In the genomic region with DNA sequence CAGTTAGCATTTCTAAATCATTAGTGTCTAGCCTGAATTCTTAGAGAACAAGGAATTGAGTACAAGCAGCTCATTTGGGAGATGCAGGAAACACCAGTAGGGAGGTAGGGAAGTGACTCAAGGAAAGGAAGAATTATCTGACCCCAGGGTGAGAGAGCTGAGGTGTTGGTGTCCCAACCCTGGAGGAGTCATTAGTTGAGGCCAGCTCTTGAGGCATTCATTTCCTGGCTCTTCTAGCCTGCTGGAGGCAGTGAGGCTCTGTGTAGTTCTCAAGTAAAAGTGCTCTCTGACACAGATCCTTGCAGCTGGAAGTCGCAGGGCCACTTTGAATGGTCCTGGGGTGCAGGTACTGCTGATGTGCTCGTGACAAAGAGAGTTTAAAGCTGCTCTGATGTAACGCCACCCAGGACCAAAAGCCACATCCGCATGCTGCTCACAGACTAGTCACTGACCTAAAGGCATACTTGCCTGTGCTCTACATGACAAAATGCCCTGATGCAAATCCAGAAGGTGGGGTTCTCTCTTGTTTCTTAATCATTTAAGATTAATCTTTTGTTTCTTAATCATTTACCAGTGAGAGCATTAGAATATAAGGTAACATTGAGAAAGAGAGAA, we compare ENCODE assay signal across 16 cellular contexts.
"Had no signal": no experiment of that assay in that cellular context is flagged by ENCODE, and none has a peak within 500 bp of the region (broad histone marks: within the 10 kb centered on the region; RNA-seq: fewer than 3 reads in every experiment).

No MANE protein-coding gene starts in this region.

- H3K36me3 ChIP-seq: heart left ventricle, left ventricle myocardium inferior, neural progenitor cell, ovary, upper lobe of left lung had no signal

- H3K9me3 ChIP-seq: ovary, upper lobe of left lung had no signal

- H3K27ac Mint-ChIP-seq: activated CD8-positive, alpha-beta T cell treated with anti-CD3 and anti-CD28 coated beads for 36 hours; activated naive CD8-positive, alpha-beta T cell treated with anti-CD3 and anti-CD28 coated beads, Interleukin-2, amount 10 ng/mL, durations not matched to agents 7 days and 5 days; neural progenitor cell had no signal

- H3K27me3 ChIP-seq: heart left ventricle, neural progenitor cell, ovary, upper lobe of left lung had no signal

- H3K4me3 Mint-ChIP-seq: activated CD8-positive, alpha-beta T cell treated with anti-CD3 and anti-CD28 coated beads for 36 hours; activated naive CD8-positive, alpha-beta T cell treated with anti-CD3 and anti-CD28 coated beads, Interleukin-2, amount 10 ng/mL, durations not matched to agents 7 days and 5 days; neural progenitor cell had no signal

- H2AFZ ChIP-seq: neural progenitor cell had no signal

- H3K4me2 ChIP-seq: neural progenitor cell had no signal

- H3K4me1 Mint-ChIP-seq: activated naive CD8-positive, alpha-beta T cell treated with anti-CD3 and anti-CD28 coated beads, Interleukin-2, amount 10 ng/mL, durations not matched to agents 7 days and 5 days had no signal

- H3K4me1 ChIP-seq: heart left ventricle, left ventricle myocardium inferior, neural progenitor cell, upper lobe of left lung had no signal

- H3K27me3 Mint-ChIP-seq: activated CD8-positive, alpha-beta T cell treated with anti-CD3 and anti-CD28 coated beads for 36 hours; activated naive CD8-positive, alpha-beta T cell treated with anti-CD3 and anti-CD28 coated beads, Interleukin-2, amount 10 ng/mL, durations not matched to agents 7 days and 5 days had no signal

- H3K36me3 Mint-ChIP-seq: activated naive CD8-positive, alpha-beta T cell treated with anti-CD3 and anti-CD28 coated beads, Interleukin-2, amount 10 ng/mL, durations not matched to agents 7 days and 5 days; neural progenitor cell had no signal

- ATAC-seq: activated CD8-positive, alpha-beta T cell treated with anti-CD3 and anti-CD28 coated beads for 36 hours; heart left ventricle had no signal

- DNase-seq: activated CD8-positive, alpha-beta memory T cell treated with anti-CD3 and anti-CD28 coated beads, Interleukin-2, amount 50 U/mL, for 4 hours; activated CD8-positive, alpha-beta T cell treated with anti-CD3 and anti-CD28 coated beads for 36 hours; activated naive CD8-positive, alpha-beta T cell treated with anti-CD3 and anti-CD28 coated beads, Interleukin-2, amount 10 ng/mL, durations not matched to agents 7 days and 5 days; aorta; heart left ventricle; left ventricle myocardium inferior; mesenchymal stem cell; ovary; stimulated activated CD4-positive, alpha-beta T cell treated with anti-CD3 and anti-CD28 coated beads, Interleukin-2, amount 100 ng/mL, for 48 hours; stimulated activated naive CD4-positive, alpha-beta T cell treated with Interleukin-2 at 50 U/mL for 16 hours; T1000; upper lobe of left lung had no signal

- H3K4me3 ChIP-seq: heart left ventricle, left ventricle myocardium inferior, neural progenitor cell, ovary, upper lobe of left lung had no signal

- FAIRE-seq: frontal cortex, islet of Langerhans had no signal

- H3K9ac ChIP-seq: neural progenitor cell had no signal

- H3K27ac ChIP-seq: heart left ventricle, left ventricle myocardium inferior, neural progenitor cell, ovary, upper lobe of left lung, VCaP had no signal

- H3K9me3 Mint-ChIP-seq: activated CD8-positive, alpha-beta T cell treated with anti-CD3 and anti-CD28 coated beads for 36 hours; activated naive CD8-positive, alpha-beta T cell treated with anti-CD3 and anti-CD28 coated beads, Interleukin-2, amount 10 ng/mL, durations not matched to agents 7 days and 5 days had no signal
